In genomic region chr5:108747111-108748009, GRCh38 we compare ENCODE assay signal across 8 cellular contexts. TPM values are rescaled to one million over a fixed set of nuclear protein-coding genes. Genes with fewer than 3 reads are reported as not detected.
DNase-seq lines count a peak whose midpoint lies in the region; ATAC-seq and TF ChIP-seq lines count a peak whose summit lies in the region.

Gene FER, plus strand, starts transcription at chr5:108747897. Its CDS starts 50,286 bp downstream, at chr5:108798183.

- H3K27ac ChIP-seq in C4-2B: peak within 1 kb of the TSS; percentile 91
- H3K27ac ChIP-seq in cingulate gyrus (ENCODE audit: low read depth, low read length): peak within 1 kb of the TSS; percentile 91

- TF ChIP-seq CTCF in C4-2B (conservative IDR thresholded peaks at IDR 0.05): no peak

- peak; percentile 20 for ATAC-seq in GM19468 (IDR thresholded peaks at IDR 0.05; ENCODE audit: extremely low read depth, unreplicated experiment)
- ATAC-seq in left lobe of liver: peak; percentile 14

- DNase-seq in HK-2 (ENCODE audit: unreplicated experiment) (peak; percentile 21), UCSD-AML1 (lab: John Stamatoyannopoulos, UW; ENCODE audit: unreplicated experiment) (peak; percentile 29), left lobe of liver (ENCODE audit: low spot score) (no peak), posterior cingulate gyrus (no peak)
- DNase-seq in stimulated activated CD8-positive, alpha-beta memory T cell treated with anti-CD3 and anti-CD28 coated beads, Interleukin-12 subunit alpha, Interleukin-12 subunit beta, amount 100 ng/mL, for 1 hour (ENCODE audit: low read depth): peak; percentile 16

- intact Hi-C loops in posterior cingulate gyrus (cut with DNase I): loop anchor here (2.0 to 10.0 kb wide), 2 partner anchors 19 to 63 kb away; no protein-coding TSS in a partner anchor

RNA-seq across cellular contexts. Expression of gene FER, which starts in this region (rescaled TPM):
- 3.7 TPM for total RNA-seq in left lobe of liver

Comparison
In these comparisons a context has a peak if more than half of its experiments do, and no peak if none do; other contexts are left out.
1. DNase-seq: peak in HK-2 (single experiment), UCSD-AML1 (single experiment) and stimulated activated CD8-positive, alpha-beta memory T cell treated with anti-CD3 and anti-CD28 coated beads, Interleukin-12 subunit alpha, Interleukin-12 subunit beta, amount 100 ng/mL, for 1 hour (single experiment); none in left lobe of liver (single experiment) and posterior cingulate gyrus (0 of 10).